In the genomic region with DNA sequence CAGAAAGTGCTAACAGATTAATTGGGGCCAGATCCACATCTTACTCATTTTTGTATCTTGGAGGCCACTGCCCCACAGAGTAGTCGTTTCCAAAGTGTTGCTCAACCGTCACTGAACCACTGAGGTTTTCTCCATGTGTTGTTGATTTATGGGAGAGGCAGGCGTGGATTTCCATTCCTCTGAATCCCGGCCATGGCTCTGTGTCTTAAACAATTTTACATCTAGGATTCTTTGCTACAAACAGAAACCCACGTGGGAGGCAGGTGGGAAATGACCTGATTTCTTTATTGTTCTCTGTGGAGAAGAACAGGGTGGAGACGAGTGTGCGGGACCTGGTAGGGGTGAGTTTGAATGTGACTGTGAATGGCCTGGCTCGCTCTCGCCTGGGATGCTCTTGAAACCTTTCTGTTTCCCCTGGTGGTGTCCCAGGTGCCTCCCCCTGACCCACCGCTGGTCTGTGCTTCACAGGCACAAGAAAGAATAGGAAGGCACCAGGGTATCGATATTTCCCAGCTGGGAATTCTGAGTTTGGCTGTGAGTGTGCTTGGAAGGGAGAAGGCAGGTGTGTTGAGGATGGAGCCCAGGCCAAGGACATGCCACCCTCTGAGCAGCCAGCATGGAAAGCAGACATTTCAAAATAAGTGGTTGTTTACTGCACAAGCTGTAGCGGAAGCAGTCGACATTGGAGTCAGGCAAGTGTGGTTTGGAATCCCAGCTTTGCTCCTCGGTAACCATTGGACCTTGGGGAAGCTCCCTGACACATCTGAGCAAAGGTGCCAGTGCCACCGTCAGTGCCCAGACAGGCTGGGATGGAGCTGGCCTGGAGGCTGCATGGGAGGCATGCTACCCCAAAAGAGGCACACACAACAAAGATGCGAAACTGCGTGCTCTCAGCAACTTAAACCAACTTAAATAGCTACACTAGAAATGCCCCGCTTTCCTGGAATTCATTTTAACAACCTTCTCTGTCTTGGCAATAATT, we compare ENCODE assay signal across 18 cellular contexts. TPM values are rescaled to one million over a fixed set of nuclear protein-coding genes. Genes with fewer than 3 reads are reported as not detected.
A peak's percentile ranks its signal among the peaks of the same experiment; 100 is the strongest.
DNase-seq lines count a peak whose midpoint lies in the region; ATAC-seq and TF ChIP-seq lines count a peak whose summit lies in the region.
"Had no signal": no experiment of that assay in that cellular context is flagged by ENCODE, and none has a peak within 500 bp of the region (broad histone marks: within the 10 kb centered on the region; RNA-seq: fewer than 3 reads in every experiment).

No MANE protein-coding gene starts in this region.

- H3K4me3 Mint-ChIP-seq in progenitor cell of endocrine pancreas (ENCODE audit: low read depth): no peak overlapping the region
- H3K4me3 Mint-ChIP-seq: activated B cell treated with CpG ODN at 0.5 μM for 24 hours had no signal

- peak; percentile 35; the same call in 1 of the 2 replicates for ATAC-seq in IMR-90 (ENCODE audit: low read depth)
- ATAC-seq in HG02588 (IDR thresholded peaks at IDR 0.05; ENCODE audit: unreplicated experiment): no peak
- ATAC-seq in GM21447 (IDR thresholded peaks at IDR 0.05; ENCODE audit: unreplicated experiment): no peak
- ATAC-seq: body of pancreas, esophagus mucosa had no signal

- no peak overlapping the region for H3K56ac ChIP-seq in IMR-90 (ENCODE audit: extremely low read depth, insufficient read depth, low read length)

- no peak overlapping the region for H2AFZ ChIP-seq in IMR-90 (replicated peaks; ENCODE audit: low read length, poor library complexity)

- peaks cover 31% of the 10 kb centered on the region for H3K36me3 Mint-ChIP-seq in progenitor cell of endocrine pancreas (ENCODE audit: insufficient read depth)

- no peak overlapping the region for H3K14ac ChIP-seq in IMR-90 (replicated peaks; ENCODE audit: low read depth, low read length)

- H3K36me3 ChIP-seq in BJ (ENCODE audit: control insufficient read depth, insufficient read depth, low read length) (peaks cover 21% of the 10 kb centered on the region), IMR-90 (ENCODE audit: control insufficient read depth, insufficient read depth, low read length) (peaks cover 50% of the 10 kb centered on the region)
- H3K36me3 ChIP-seq: ovary had no signal

- H3K4me1 ChIP-seq in IMR-90 (ENCODE audit: control insufficient read depth, insufficient read depth, low read length): no peaks in the 10 kb centered on the region; the same call in 1 of the 2 replicates
- H3K4me1 ChIP-seq: body of pancreas had no signal

- H2AK5ac ChIP-seq in IMR-90 (ENCODE audit: low read depth, low read length): no peak overlapping the region

- CTCF ChIA-PET in BJ (lab: Yijun Ruan, JAX) (no interaction called here), IMR-90 (lab: Yijun Ruan, JAX) (interaction anchor here (0.9 kb wide), 1 partner anchor 9 kb away, joined by 3 read pairs; no protein-coding TSS in a partner anchor)

- POLR2A ChIA-PET in BJ (lab: Charles Lee) (no interaction called here), IMR-90 (lab: Charles Lee; ENCODE audit: unreplicated experiment) (no interaction called here)

- TF ChIP-seq CTCF in BJ (IDR thresholded peaks at IDR 0.05; ENCODE audit: insufficient read depth, low read depth, low read length) (no peak), IMR-90 (conservative IDR thresholded peaks at IDR 0.05; ENCODE audit: low read depth, low read length) (no peak), fibroblast of the aortic adventitia (IDR thresholded peaks at IDR 0.05; ENCODE audit: insufficient read depth, low read length) (no peak), progenitor cell of endocrine pancreas (IDR thresholded peaks at IDR 0.05; ENCODE audit: unreplicated experiment) (no peak)

- no peaks in the 10 kb centered on the region for H3K9me3 Mint-ChIP-seq in progenitor cell of endocrine pancreas (ENCODE audit: low read depth)
- H3K9me3 Mint-ChIP-seq: activated B cell treated with CpG ODN at 0.5 μM for 24 hours had no signal

- in situ Hi-C loops in IMR-90 (cut with MboI; ENCODE audit: low sequenced_read_pairs): no loop called here

- no peak overlapping the region for H4K8ac ChIP-seq in IMR-90 (ENCODE audit: low read depth in 2 of 2, low read length in 2 of 2)

- BruUV-seq in IMR-90 (replicated peaks; lab: Mats Ljungman, UMichigan): no TSS peak

- no peaks in the 10 kb centered on the region for H3K4me1 Mint-ChIP-seq in progenitor cell of endocrine pancreas (ENCODE audit: low read depth)
- H3K4me1 Mint-ChIP-seq: activated B cell treated with CpG ODN at 0.5 μM for 24 hours had no signal

- H2BK120ac ChIP-seq in IMR-90 (ENCODE audit: low read depth, low read length): no peak overlapping the region

- no peak overlapping the region for H4K5ac ChIP-seq in IMR-90 (ENCODE audit: low read depth, low read length)

- no peak overlapping the region for H3K27ac ChIP-seq in IMR-90 (ENCODE audit: insufficient read depth, low read length)
- H3K27ac ChIP-seq: body of pancreas, ovary, thoracic aorta had no signal

- no peak overlapping the region for H3K4ac ChIP-seq in IMR-90 (ENCODE audit: low read depth, low read length)

- H3K9ac ChIP-seq in IMR-90 (ENCODE audit: low read depth, low read length): no peak overlapping the region

- TF ChIP-seq RAD21 in IMR-90 (IDR thresholded peaks at IDR 0.05; ENCODE audit: low read length): no peak

- dilution Hi-C loops in IMR-90 (cut with HindIII; ENCODE audit: low sequenced_read_pairs, unreplicated experiment): no loop called here

- no peak overlapping the region for H3K4me3 ChIP-seq in BJ (ENCODE audit: low read depth, low read length)
- no peak overlapping the region for H3K4me3 ChIP-seq in IMR-90 (ENCODE audit: insufficient read depth, low read depth, low read length)
- no peak overlapping the region for H3K4me3 ChIP-seq in fibroblast of the aortic adventitia (ENCODE audit: low read depth, low read length)
- H3K4me3 ChIP-seq: body of pancreas, ovary, smooth muscle cell, thoracic aorta had no signal

- H4K20me1 ChIP-seq in IMR-90 (ENCODE audit: insufficient read depth, low read length): no peaks in the 10 kb centered on the region

- H4K91ac ChIP-seq in IMR-90 (ENCODE audit: insufficient read depth, low read depth, low read length): no peak overlapping the region

- H2BK20ac ChIP-seq in IMR-90 (ENCODE audit: low read depth, low read length): no peak overlapping the region

- H3K4me2 ChIP-seq in IMR-90 (ENCODE audit: low read depth, low read length): no peak overlapping the region
- H3K4me2 ChIP-seq: smooth muscle cell had no signal

- H3K27me3 Mint-ChIP-seq in progenitor cell of endocrine pancreas: no peaks in the 10 kb centered on the region
- H3K27me3 Mint-ChIP-seq: activated B cell treated with CpG ODN at 0.5 μM for 24 hours had no signal

- H3K18ac ChIP-seq in IMR-90 (ENCODE audit: low read depth, low read length): no peak overlapping the region

- H2BK5ac ChIP-seq in IMR-90 (ENCODE audit: low read depth, low read length, poor library complexity, severe bottlenecking): no peak overlapping the region

- H3K27me3 ChIP-seq in BJ (ENCODE audit: control insufficient read depth, insufficient read depth, low read length) (no peaks in the 10 kb centered on the region), IMR-90 (ENCODE audit: control insufficient read depth, insufficient read depth, low read length) (no peaks in the 10 kb centered on the region)
- H3K27me3 ChIP-seq: body of pancreas, ovary had no signal

- H2BK15ac ChIP-seq in IMR-90 (ENCODE audit: low read depth, low read length): no peak overlapping the region

- no peaks in the 10 kb centered on the region for H3K9me3 ChIP-seq in IMR-90 (ENCODE audit: control insufficient read depth, insufficient read depth, low read length)
- H3K9me3 ChIP-seq: body of pancreas, ovary, thoracic aorta had no signal

- intact Hi-C loops in IMR-90 (cut with micrococcal nuclease): no loop called here

- DNase-seq in BJ (ENCODE audit: low read depth): peak; percentile 46
- peak; percentile 8 for DNase-seq in IMR-90
- DNase-seq in fibroblast of the aortic adventitia (ENCODE audit: low read depth): peak; percentile 85
- DNase-seq in progenitor cell of endocrine pancreas (ENCODE audit: low spot score, unreplicated experiment): no peak
- DNase-seq in GOT3 (lab: John Stamatoyannopoulos, UW): no peak
- DNase-seq: activated B cell treated with CpG ODN at 0.5 μM for 24 hours, body of pancreas, H7, hypothalamus, KG1, NCI-H524 treated with DMSO at 0.1 percent for 48 hours, ovary, T-helper 2 cell had no signal

- H3K23ac ChIP-seq in IMR-90 (ENCODE audit: low read depth, low read length): no peak overlapping the region

- no peak for TF ChIP-seq POLR2A in IMR-90 (IDR thresholded peaks at IDR 0.05; ENCODE audit: low read depth, low read length)

- H3K27ac Mint-ChIP-seq in progenitor cell of endocrine pancreas: peak overlapping the region; percentile 42
- H3K27ac Mint-ChIP-seq: activated B cell treated with CpG ODN at 0.5 μM for 24 hours had no signal

- no peaks in the 10 kb centered on the region; the same call in 1 of the 2 replicates for H3K9me1 ChIP-seq in IMR-90 (ENCODE audit: insufficient read depth, low read length)

- H3K79me1 ChIP-seq in IMR-90 (ENCODE audit: low read depth in 1 of 2, low read length in 2 of 2): no peaks in the 10 kb centered on the region

- 100% methylated on average over 2 of the region's 18 CpGs; no CpG with 5 or more reads in 1 of the 2 experiments for WGBS in IMR-90 (ENCODE audit: extremely low coverage in 2 of 2, insufficient read length in 1 of 2), 2 experiments

- no peak overlapping the region for H2AK9ac ChIP-seq in IMR-90 (replicated peaks; ENCODE audit: low read depth, low read length, poor library complexity)

TF ChIP-seq in IMR-90, 13 proteins besides CTCF, POLR2A, EP300 and RAD21 (continues in another document):
- TF ChIP-seq FOS (IDR thresholded peaks at IDR 0.05; ENCODE audit: low read depth, low read length) (no peak), CHD1 (IDR thresholded peaks at IDR 0.05; ENCODE audit: low read depth, low read length) (no peak), RCOR1 (IDR thresholded peaks at IDR 0.05; ENCODE audit: insufficient replicate concordance, low read length) (no peak)
- TF ChIP-seq, protein P1, sequence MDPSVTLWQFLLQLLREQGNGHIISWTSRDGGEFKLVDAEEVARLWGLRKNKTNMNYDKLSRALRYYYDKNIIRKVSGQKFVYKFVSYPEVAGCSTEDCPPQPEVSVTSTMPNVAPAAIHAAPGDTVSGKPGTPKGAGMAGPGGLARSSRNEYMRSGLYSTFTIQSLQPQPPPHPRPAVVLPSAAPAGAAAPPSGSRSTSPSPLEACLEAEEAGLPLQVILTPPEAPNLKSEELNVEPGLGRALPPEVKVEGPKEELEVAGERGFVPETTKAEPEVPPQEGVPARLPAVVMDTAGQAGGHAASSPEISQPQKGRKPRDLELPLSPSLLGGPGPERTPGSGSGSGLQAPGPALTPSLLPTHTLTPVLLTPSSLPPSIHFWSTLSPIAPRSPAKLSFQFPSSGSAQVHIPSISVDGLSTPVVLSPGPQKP (IDR thresholded peaks at IDR 0.05; ENCODE audit: borderline replicate concordance, low read depth, low read length): no peak

RNA-seq across cellular contexts. Expression of gene LPIN1, which starts 50.0 kb away (rescaled TPM):
- polyA plus RNA-seq in BJ (2011; rRNA removed) (20.7 and 20.8 TPM in 2 replicates), IMR-90 (2012; rRNA removed) (24.4 and 25.1 TPM in 2 replicates)
- polyA minus RNA-seq in BJ (2011; rRNA and poly(A)+ RNA removed): 13.2 and 15.8 TPM in 2 replicates
- total RNA-seq in IMR-90 (2012; rRNA removed) (21.3 and 21.7 TPM in 2 replicates), fibroblast of the aortic adventitia (ENCODE audit: low replicate concordance) (50.4 and 157 TPM in 2 replicates), progenitor cell of endocrine pancreas (18.3 and 23.5 TPM in 2 replicates)
- polyA plus RNA-seq in IMR-90 (2012; cell fraction: cytosol; rRNA removed): 10.6 and 12.6 TPM in 2 replicates
- 32.0 and 74.8 TPM in 2 replicates for polyA plus RNA-seq in IMR-90 (2012; cell fraction: nucleus; rRNA removed; ENCODE audit: low replicate concordance)

Comparison
In these comparisons a context has a peak if more than half of its experiments do, and no peak if none do; other contexts are left out.
1. DNase-seq: peak in BJ (single experiment), IMR-90 (single experiment) and fibroblast of the aortic adventitia (single experiment); none in progenitor cell of endocrine pancreas (single experiment) and GOT3 (single experiment).